1 cellular context compared by ENCODE assay signal in the genomic region with DNA sequence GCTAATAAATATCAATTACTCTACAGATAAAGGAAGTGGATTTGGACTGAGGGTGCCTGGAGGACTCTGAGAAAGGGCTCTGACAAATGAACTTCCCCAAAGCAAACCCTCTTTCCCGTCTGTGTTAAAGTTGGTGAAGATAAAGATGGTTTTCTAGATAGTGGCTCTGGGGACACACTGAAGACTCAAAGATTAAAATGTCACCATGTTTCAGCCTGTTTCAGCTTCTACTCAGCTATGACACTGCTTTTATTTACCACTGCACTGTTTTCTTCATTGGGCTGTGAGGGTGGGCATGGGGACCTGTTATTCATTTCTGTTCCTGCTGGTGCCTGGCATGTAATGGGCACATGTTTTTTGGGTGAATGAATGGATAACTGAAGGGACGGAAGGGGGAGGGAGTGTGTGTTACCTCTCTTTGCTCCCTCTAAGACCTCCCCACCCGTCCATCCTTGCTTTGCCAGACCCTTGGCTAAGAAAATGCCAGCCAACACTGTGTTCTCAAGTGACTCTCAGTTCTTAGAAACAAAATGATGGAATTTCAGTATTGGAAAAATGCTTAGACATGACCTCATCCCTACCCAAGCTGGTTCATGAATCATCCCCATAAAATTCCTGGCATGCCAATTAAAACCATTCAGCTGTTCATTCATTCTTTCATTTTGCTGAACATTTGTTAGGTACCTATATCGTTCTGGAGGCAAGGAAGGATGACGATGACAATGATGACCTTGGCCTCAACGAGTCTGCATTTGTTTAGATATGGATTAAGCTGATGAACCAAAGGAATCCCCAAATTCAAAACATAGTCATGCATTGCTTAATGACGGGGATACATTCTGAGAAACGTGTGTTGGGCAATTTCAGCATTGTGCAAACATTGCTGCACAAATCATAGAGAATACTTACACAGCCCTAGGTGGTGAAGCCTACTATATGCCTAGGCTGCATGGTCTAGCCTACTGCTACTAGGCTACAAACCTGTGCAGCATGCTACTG.
A peak's percentile ranks its signal among the peaks of the same experiment; 100 is the strongest.
TF ChIP-seq lines count a peak whose summit lies in the region.

No MANE protein-coding gene starts in this region.

TF ChIP-seq in IMR-90, 13 proteins besides CTCF, POLR2A, EP300 and RAD21:
- TF ChIP-seq RCOR1 (IDR thresholded peaks at IDR 0.05; ENCODE audit: insufficient replicate concordance, low read length): no peak
- TF ChIP-seq MAZ (IDR thresholded peaks at IDR 0.05; ENCODE audit: borderline replicate concordance, low read depth, low read length): no peak
- TF ChIP-seq CEBPB (IDR thresholded peaks at IDR 0.05; ENCODE audit: low read depth, low read length): peak; percentile 100
- peak; percentile 82 for TF ChIP-seq BHLHE40 (IDR thresholded peaks at IDR 0.05; ENCODE audit: low read depth, low read length)
- TF ChIP-seq FOS (IDR thresholded peaks at IDR 0.05; ENCODE audit: low read depth, low read length): peak; percentile 80; the same call in 1 of the 2 replicates
- TF ChIP-seq MAFK (IDR thresholded peaks at IDR 0.05; ENCODE audit: low read depth, low read length): peak; percentile 7; the same call in 1 of the 2 replicates
- TF ChIP-seq MXI1 (IDR thresholded peaks at IDR 0.05; ENCODE audit: borderline replicate concordance, low read depth, low read length): peak; percentile 37; the same call in 1 of the 2 replicates
